ENCODE assay signal across 8 cellular contexts in genomic region chr1:42333662-42334239, GRCh38. TPM values are rescaled to one million over a fixed set of nuclear protein-coding genes. Genes with fewer than 3 reads are reported as not detected.
A peak's percentile ranks its signal among the peaks of the same experiment; 100 is the strongest.
DNase-seq lines count a peak whose midpoint lies in the region; ATAC-seq and TF ChIP-seq lines count a peak whose summit lies in the region.

No MANE protein-coding gene starts in this region.

- DNase-seq in activated T-cell treated with anti-CD3 and anti-CD28 coated beads, Interleukin-2, amount 50 U/mL, for 72 hours = no peak
- no peak for DNase-seq in activated T-cell treated with anti-CD3 and anti-CD28 coated beads, Interleukin-2, amount 50 U/mL, for 1 hour
- DNase-seq in epithelial cell of esophagus (ENCODE audit: low read depth) (peak; percentile 36), progenitor cell of endocrine pancreas (ENCODE audit: low spot score, unreplicated experiment) (no peak), AG20443 (ENCODE audit: low spot score) (no peak)

- H3K4me1 ChIP-seq in OCI-LY3 (ENCODE audit: low read length) = peaks cover 14% of the 10 kb centered on the region

- H3K4me2 ChIP-seq in OCI-LY3 (ENCODE audit: low read length) = peak overlapping the region; percentile 77

- H2AFZ ChIP-seq in OCI-LY3 (ENCODE audit: low read depth, low read length) = no peak overlapping the region

- peak overlapping the region; percentile 70 for H3K27ac Mint-ChIP-seq in activated T-cell treated with anti-CD3 and anti-CD28 coated beads, Interleukin-2, amount 50 U/mL, for 72 hours
- peak overlapping the region; percentile 96 for H3K27ac Mint-ChIP-seq in progenitor cell of endocrine pancreas

- H3K4me3 ChIP-seq in OCI-LY3 (ENCODE audit: low read length) (peak overlapping the region; percentile 89), epithelial cell of esophagus (ENCODE audit: low read length) (peak overlapping the region; percentile 91)

- TF ChIP-seq CTCF in OCI-LY3 (IDR thresholded peaks at IDR 0.05; ENCODE audit: low read depth, low read length) (no peak), epithelial cell of esophagus (IDR thresholded peaks at IDR 0.05; ENCODE audit: insufficient read depth, low read depth, low read length, missing control alignments) (no peak), progenitor cell of endocrine pancreas (IDR thresholded peaks at IDR 0.05; ENCODE audit: unreplicated experiment) (no peak)

- H3K36me3 Mint-ChIP-seq in activated T-cell treated with anti-CD3 and anti-CD28 coated beads, Interleukin-2, amount 50 U/mL, for 72 hours (ENCODE audit: insufficient read depth in 2 of 2) = peaks cover 0 to 2% of the 10 kb centered on the region in 2 donors
- no peaks in the 10 kb centered on the region for H3K36me3 Mint-ChIP-seq in progenitor cell of endocrine pancreas (ENCODE audit: insufficient read depth)

- no peaks in the 10 kb centered on the region for H3K27me3 ChIP-seq in OCI-LY3 (ENCODE audit: low read depth, low read length)

- H3K4me1 Mint-ChIP-seq in activated T-cell treated with anti-CD3 and anti-CD28 coated beads, Interleukin-2, amount 50 U/mL, for 72 hours (ENCODE audit: low read depth) = peaks cover 49% of the 10 kb centered on the region
- H3K4me1 Mint-ChIP-seq in progenitor cell of endocrine pancreas (ENCODE audit: low read depth) = peaks cover 38% of the 10 kb centered on the region

- no peaks in the 10 kb centered on the region for H3K27me3 Mint-ChIP-seq in activated T-cell treated with anti-CD3 and anti-CD28 coated beads, Interleukin-2, amount 50 U/mL, for 72 hours (ENCODE audit: low read depth)
- H3K27me3 Mint-ChIP-seq in progenitor cell of endocrine pancreas = no peaks in the 10 kb centered on the region

- peaks cover 45% of the 10 kb centered on the region for H4K20me1 ChIP-seq in OCI-LY3 (ENCODE audit: insufficient read depth, low read length)

- H3K4me3 Mint-ChIP-seq in activated T-cell treated with anti-CD3 and anti-CD28 coated beads, Interleukin-2, amount 50 U/mL, for 72 hours = peak overlapping the region; percentile 88 to 94
- H3K4me3 Mint-ChIP-seq in progenitor cell of endocrine pancreas (ENCODE audit: low read depth) = peak overlapping the region; percentile 84

- H3K79me2 ChIP-seq in OCI-LY3 (ENCODE audit: low read length) = peaks cover 73% of the 10 kb centered on the region

- no peaks in the 10 kb centered on the region for H3K9me3 Mint-ChIP-seq in activated T-cell treated with anti-CD3 and anti-CD28 coated beads, Interleukin-2, amount 50 U/mL, for 72 hours
- H3K9me3 Mint-ChIP-seq in progenitor cell of endocrine pancreas (ENCODE audit: low read depth) = no peaks in the 10 kb centered on the region

- ATAC-seq in activated T-cell treated with anti-CD3 and anti-CD28 coated beads, Interleukin-2, amount 50 U/mL, for 72 hours (replicated peaks in 1 of 2) = no peak
- no peak for ATAC-seq in GM21390 (IDR thresholded peaks at IDR 0.05; ENCODE audit: unreplicated experiment)
- ATAC-seq in HG03521 (IDR thresholded peaks at IDR 0.05; ENCODE audit: unreplicated experiment) = no peak

- peak overlapping the region; percentile 61 for H3K27ac ChIP-seq in OCI-LY3 (ENCODE audit: low read length)

- H3K9ac ChIP-seq in OCI-LY3 (ENCODE audit: low read length) = peak overlapping the region; percentile 69

- no peaks in the 10 kb centered on the region for H3K9me3 ChIP-seq in OCI-LY3 (ENCODE audit: insufficient read depth, low read length)

- no peaks in the 10 kb centered on the region for H3K36me3 ChIP-seq in OCI-LY3 (replicated peaks; ENCODE audit: low read depth, low read length)

RNA-seq across cellular contexts. Expression of gene FOXJ3, which starts 1.3 kb away (rescaled TPM):
- total RNA-seq in activated T-cell treated with anti-CD3 and anti-CD28 coated beads, Interleukin-2, amount 50 U/mL, for 72 hours = 10 to 100 TPM; 44.5 to 47.5 TPM
- total RNA-seq in progenitor cell of endocrine pancreas = 63.0 and 64.4 TPM in 2 replicates

RNA-seq across cellular contexts. Expression of gene RIMKLA, which starts 46.8 kb away (rescaled TPM):
- 1 to 10 TPM in 1 of 2 donors, under 1 TPM in 1; 0.79 to 1.9 TPM for total RNA-seq in activated T-cell treated with anti-CD3 and anti-CD28 coated beads, Interleukin-2, amount 50 U/mL, for 72 hours
- total RNA-seq in progenitor cell of endocrine pancreas = 3.5 and 3.9 TPM in 2 replicates
